6 cellular contexts compared by ENCODE assay signal in the genomic region with DNA sequence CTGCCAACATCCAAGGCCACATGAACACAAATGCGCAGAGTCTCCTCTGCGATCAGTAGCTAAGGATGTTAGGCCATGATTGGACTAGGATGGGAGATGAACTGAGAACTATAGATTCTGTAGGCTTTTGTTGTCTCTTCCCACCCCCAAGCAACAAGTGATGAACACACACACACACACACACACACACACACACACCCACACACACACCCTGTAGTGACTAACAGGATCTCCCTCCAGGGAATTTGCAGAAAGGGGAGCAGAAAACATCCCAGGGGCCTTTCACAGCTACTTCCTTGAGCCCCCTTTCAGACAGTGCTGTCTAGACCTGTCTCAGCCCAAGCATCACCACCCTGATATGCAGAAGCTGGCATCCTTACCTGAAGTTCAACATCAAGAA. TPM values are rescaled to one million over a fixed set of nuclear protein-coding genes. Genes with fewer than 3 reads are reported as not detected.
"Had no signal": no experiment of that assay in that cellular context is flagged by ENCODE, and none has a peak within 500 bp of the region (broad histone marks: within the 10 kb centered on the region; RNA-seq: fewer than 3 reads in every experiment).

No MANE protein-coding gene starts in this region.

RNA-seq across cellular contexts. Expression of a gene that starts 50.7 kb away (rescaled TPM):
- total RNA-seq: frontal cortex, kidney epithelial cell, left colon, natural killer cell, smooth muscle cell, suprapubic skin had no signal
